Comparison of ENCODE assay signal across 10 cellular contexts in genomic region chr12:107461222-107461980, GRCh38.
DNase-seq lines count a peak whose midpoint lies in the region; ATAC-seq and TF ChIP-seq lines count a peak whose summit lies in the region.
"Had no signal": no experiment of that assay in that cellular context is flagged by ENCODE, and none has a peak within 500 bp of the region (broad histone marks: within the 10 kb centered on the region; RNA-seq: fewer than 3 reads in every experiment).

No MANE protein-coding gene starts in this region.

- in situ Hi-C loops in G401 (cut with HindIII; ENCODE audit: low sequenced_read_pairs), result no loop called here

- peak; percentile 14 for DNase-seq in AG09319 (ENCODE audit: extremely low read depth, low read depth)
- DNase-seq in GM04504 (ENCODE audit: low read depth), result peak; percentile 48
- DNase-seq in glomerular visceral epithelial cell (ENCODE audit: extremely low spot score), result peak; percentile 74
- DNase-seq in G401 (ENCODE audit: low spot score), result no peak
- no peak for DNase-seq in retina
- DNase-seq: hippocampal formation had no signal

- TF ChIP-seq CTCF in AG09319 (IDR thresholded peaks at IDR 0.05; ENCODE audit: low read depth, low read length), result no peak

- peak; percentile 47 for ATAC-seq in SK-N-SH treated with all-trans-retinoic acid at 6 μM for 48 hours
- no peak for ATAC-seq in GM18909 (IDR thresholded peaks at IDR 0.05; ENCODE audit: poor library complexity, unreplicated experiment)
- no peak for ATAC-seq in HG03457 (IDR thresholded peaks at IDR 0.05; ENCODE audit: unreplicated experiment)
- ATAC-seq: HCT116 had no signal

TF ChIP-seq in SK-N-SH treated with all-trans-retinoic acid at 6 μM for 48 hours, 23 proteins besides CTCF, POLR2A, EP300 and RAD21:
- TF ChIP-seq ISL1 (CRISPR knock-in tag; IDR thresholded peaks at IDR 0.05), result no peak
- TF ChIP-seq OSR1 (CRISPR knock-in tag; IDR thresholded peaks at IDR 0.05), result no peak
- TF ChIP-seq ZNF565 (CRISPR knock-in tag; conservative IDR thresholded peaks at IDR 0.05; ENCODE audit: low read depth), result no peak
- TF ChIP-seq ESRRG (CRISPR knock-in tag; IDR thresholded peaks at IDR 0.05), result no peak
- no peak for TF ChIP-seq GLIS3 (CRISPR knock-in tag; IDR thresholded peaks at IDR 0.05)
- TF ChIP-seq BACH2 (CRISPR knock-in tag; IDR thresholded peaks at IDR 0.05; ENCODE audit: borderline replicate concordance), result no peak
- no peak for TF ChIP-seq CSRNP3 (CRISPR knock-in tag; IDR thresholded peaks at IDR 0.05)
- no peak for TF ChIP-seq PPARA (CRISPR knock-in tag; IDR thresholded peaks at IDR 0.05; ENCODE audit: borderline replicate concordance)
- TF ChIP-seq CREB5 (CRISPR knock-in tag; IDR thresholded peaks at IDR 0.05; ENCODE audit: low read depth), result no peak
- TF ChIP-seq PATZ1 (CRISPR knock-in tag; IDR thresholded peaks at IDR 0.05; ENCODE audit: borderline replicate concordance), result no peak
- TF ChIP-seq ZC3H10 (CRISPR knock-in tag; IDR thresholded peaks at IDR 0.05), result no peak
- no peak for TF ChIP-seq SNAI2 (CRISPR knock-in tag; IDR thresholded peaks at IDR 0.05)
- TF ChIP-seq RARB (CRISPR knock-in tag; IDR thresholded peaks at IDR 0.05), result no peak
- TF ChIP-seq ZFP3 (CRISPR knock-in tag; IDR thresholded peaks at IDR 0.05), result no peak

Comparison
In these comparisons a context has a peak if more than half of its experiments do, and no peak if none do; other contexts are left out.
1. DNase-seq: peak in AG09319 (single experiment), GM04504 (single experiment) and glomerular visceral epithelial cell (single experiment); none in G401 (single experiment) and retina (single experiment).